24 cellular contexts compared by ENCODE assay signal in genomic region chr2:227846831-227847230, GRCh38. TPM values are rescaled to one million over a fixed set of nuclear protein-coding genes. Genes with fewer than 3 reads are reported as not detected.
A peak's percentile ranks its signal among the peaks of the same experiment; 100 is the strongest.
DNase-seq lines count a peak whose midpoint lies in the region; ATAC-seq and FAIRE-seq lines count a peak whose summit lies in the region.
"Had no signal": no experiment of that assay in that cellular context is flagged by ENCODE, and none has a peak within 500 bp of the region (broad histone marks: within the 10 kb centered on the region; RNA-seq: fewer than 3 reads in every experiment).

No MANE protein-coding gene starts in this region.

- intact Hi-C loops in activated CD4-positive, alpha-beta T cell treated with anti-CD3 and anti-CD28 coated beads for 36 hours (cut with DNase I, micrococcal nuclease), result loop anchor here in 1 of 2 experiments (2.0 kb wide), 1 partner anchor 28 kb away; no protein-coding TSS in a partner anchor

- CTCF ChIA-PET in activated CD4-positive, alpha-beta T cell treated with anti-CD3 and anti-CD28 coated beads for 36 hours (lab: Charles Lee), result interaction anchor here (1.6 kb wide), 1 partner anchor 13 kb away, joined by 4 read pairs; no protein-coding TSS in a partner anchor

- no peaks in the 10 kb centered on the region for H3K36me3 Mint-ChIP-seq in activated CD4-positive, alpha-beta T cell treated with anti-CD3 and anti-CD28 coated beads for 36 hours (ENCODE audit: low read depth)
- H3K36me3 Mint-ChIP-seq: memory B cell; natural killer cell treated with Interleukin-12 subunit alpha and Interleukin-12 subunit beta and Interleukin-15 and Interleukin-18, amount 100 ng/mL, for 72 hours; type B pancreatic cell had no signal

- no peaks in the 10 kb centered on the region for H3K9me3 Mint-ChIP-seq in activated CD4-positive, alpha-beta T cell treated with anti-CD3 and anti-CD28 coated beads for 36 hours (ENCODE audit: low read depth)

- H3K27me3 ChIP-seq in effector memory CD4-positive, alpha-beta T cell (replicated peaks; ENCODE audit: control insufficient read depth, insufficient read depth, low read length, poor library complexity, severe bottlenecking), result no peaks in the 10 kb centered on the region
- H3K27me3 ChIP-seq: BLaER1 treated with 17β-estradiol and CSF1 and Interleukin-3, amounts not matched to agents 10 nM and 100 nM; cardiac muscle cell had no signal

- H3K9me3 ChIP-seq in effector memory CD4-positive, alpha-beta T cell (ENCODE audit: control insufficient read depth, low read length), result no peaks in the 10 kb centered on the region
- H3K9me3 ChIP-seq: heart left ventricle, spleen had no signal

- H3K4me1 ChIP-seq in effector memory CD4-positive, alpha-beta T cell (ENCODE audit: control insufficient read depth, insufficient read depth, low read length, poor library complexity, severe bottlenecking), result peaks cover 8% of the 10 kb centered on the region
- H3K4me1 ChIP-seq: spleen had no signal

- FAIRE-seq in RCC 7860 (lab: Jason Lieb, UNC), result no peak
- FAIRE-seq: keratinocyte had no signal

- no peaks in the 10 kb centered on the region for H3K36me3 ChIP-seq in effector memory CD4-positive, alpha-beta T cell (ENCODE audit: control insufficient read depth, insufficient read depth, low read length)
- H3K36me3 ChIP-seq: BLaER1 treated with 17β-estradiol and CSF1 and Interleukin-3, amounts not matched to agents 10 nM and 100 nM; cardiac muscle cell; heart left ventricle; spleen had no signal

- H3K27me3 Mint-ChIP-seq in activated CD4-positive, alpha-beta T cell treated with anti-CD3 and anti-CD28 coated beads for 36 hours, result peaks cover 8% of the 10 kb centered on the region
- H3K27me3 Mint-ChIP-seq: type B pancreatic cell had no signal

- POLR2A ChIA-PET in activated CD4-positive, alpha-beta T cell treated with anti-CD3 and anti-CD28 coated beads for 36 hours (lab: Charles Lee), result no interaction called here

- H3K4me3 ChIP-seq in effector memory CD4-positive, alpha-beta T cell (ENCODE audit: insufficient read depth, low read depth, low read length, poor library complexity, severe bottlenecking), result no peak overlapping the region
- H3K4me3 ChIP-seq: BLaER1 treated with 17β-estradiol and CSF1 and Interleukin-3, amounts not matched to agents 10 nM and 100 nM; cardiac muscle cell; heart left ventricle; spleen had no signal

- H3K27ac ChIP-seq in effector memory CD4-positive, alpha-beta T cell (ENCODE audit: insufficient read depth, low read length, poor library complexity, severe bottlenecking), result peak overlapping the region; percentile 40
- H3K27ac ChIP-seq: BLaER1 treated with 17β-estradiol and CSF1 and Interleukin-3, amounts not matched to agents 10 nM and 100 nM; cardiac muscle cell; heart left ventricle; spleen had no signal

- no peak for ATAC-seq in activated CD4-positive, alpha-beta T cell treated with anti-CD3 and anti-CD28 coated beads for 36 hours
- ATAC-seq in GM21367 (IDR thresholded peaks at IDR 0.05; ENCODE audit: unreplicated experiment), result peak; percentile 69
- peak; percentile 61 for ATAC-seq in HG02885 (IDR thresholded peaks at IDR 0.05; ENCODE audit: poor library complexity, unreplicated experiment)
- ATAC-seq: heart left ventricle; natural killer cell treated with Interleukin-12 subunit alpha and Interleukin-12 subunit beta and Interleukin-15 and Interleukin-18, amount 100 ng/mL, for 72 hours; stimulated activated naive CD8-positive, alpha-beta T cell treated with anti-CD3 and anti-CD28 coated beads, Interleukin-15, Interleukin-2, amounts not matched to agents 100 U/mL and 50 U/mL, for 24 hours had no signal

- no peak for DNase-seq in activated CD4-positive, alpha-beta T cell treated with anti-CD3 and anti-CD28 coated beads for 36 hours
- DNase-seq in activated CD4-positive, alpha-beta T cell treated with anti-CD3 and anti-CD28 coated beads, Interleukin-2, amount 50 U/mL, for 48 hours, result no peak
- DNase-seq in effector memory CD4-positive, alpha-beta T cell, result no peak
- DNase-seq in medulla oblongata (ENCODE audit: extremely low spot score) (no peak), RCC 7860 (ENCODE audit: low spot score) (no peak), NCI-H526 (lab: John Stamatoyannopoulos, UW) (no peak)
- DNase-seq: 8988T; activated CD4-positive, alpha-beta T cell treated with anti-CD3 and anti-CD28 coated beads for 48 hours; heart left ventricle; NCI-H1436 treated with DMSO at 0.1 percent for 48 hours; NCI-H2227 treated with DMSO at 0.1 percent for 48 hours; SHP77 treated with DMSO at 0.1 percent for 48 hours; spleen; stimulated activated naive CD8-positive, alpha-beta T cell treated with anti-CD3 and anti-CD28 coated beads, Interleukin-15, Interleukin-2, amounts not matched to agents 100 U/mL and 50 U/mL, for 24 hours; T-helper 9 cell had no signal

- peak overlapping the region; percentile 26 for H3K4me3 Mint-ChIP-seq in activated CD4-positive, alpha-beta T cell treated with anti-CD3 and anti-CD28 coated beads for 36 hours
- H3K4me3 Mint-ChIP-seq: memory B cell; natural killer cell treated with Interleukin-12 subunit alpha and Interleukin-12 subunit beta and Interleukin-15 and Interleukin-18, amount 100 ng/mL, for 72 hours; type B pancreatic cell had no signal

- H3K4me1 Mint-ChIP-seq in activated CD4-positive, alpha-beta T cell treated with anti-CD3 and anti-CD28 coated beads for 36 hours, result peaks cover 16% of the 10 kb centered on the region
- H3K4me1 Mint-ChIP-seq: memory B cell had no signal

- H3K27ac Mint-ChIP-seq in activated CD4-positive, alpha-beta T cell treated with anti-CD3 and anti-CD28 coated beads for 36 hours, result peak overlapping the region; percentile 40
- H3K27ac Mint-ChIP-seq: memory B cell; natural killer cell treated with Interleukin-12 subunit alpha and Interleukin-12 subunit beta and Interleukin-15 and Interleukin-18, amount 100 ng/mL, for 72 hours; type B pancreatic cell had no signal

RNA-seq across cellular contexts. Expression of gene DAW1, which starts 24.6 kb away (rescaled TPM):
- not detected for total RNA-seq in activated CD4-positive, alpha-beta T cell treated with anti-CD3 and anti-CD28 coated beads for 36 hours
- total RNA-seq: HT-29; natural killer cell treated with Interleukin-12 subunit alpha and Interleukin-12 subunit beta and Interleukin-15 and Interleukin-18, amount 100 ng/mL, for 72 hours had no signal

RNA-seq across cellular contexts. Expression of gene CCL20, which starts 33.2 kb away (rescaled TPM):
- 10 to 100 TPM in 1 of 2 experiments, 1 to 10 TPM in 1; 7.9 to 16.2 TPM for total RNA-seq in activated CD4-positive, alpha-beta T cell treated with anti-CD3 and anti-CD28 coated beads for 36 hours
- total RNA-seq: cardiac muscle cell; natural killer cell treated with Interleukin-12 subunit alpha and Interleukin-12 subunit beta and Interleukin-15 and Interleukin-18, amount 100 ng/mL, for 72 hours; spleen had no signal
